16 cellular contexts compared by ENCODE assay signal in genomic region chr9:130873966-130874365, GRCh38. TPM values are rescaled to one million over a fixed set of nuclear protein-coding genes. Genes with fewer than 3 reads are reported as not detected.
DNase-seq lines count a peak whose midpoint lies in the region; ATAC-seq and TF ChIP-seq lines count a peak whose summit lies in the region.
"Had no signal": no experiment of that assay in that cellular context is flagged by ENCODE, and none has a peak within 500 bp of the region (broad histone marks: within the 10 kb centered on the region; RNA-seq: fewer than 3 reads in every experiment).

No MANE protein-coding gene starts in this region.

- no peaks in the 10 kb centered on the region for H3K4me1 Mint-ChIP-seq in activated CD8-positive, alpha-beta T cell treated with anti-CD3 and anti-CD28 coated beads for 36 hours (ENCODE audit: low read depth)

- DNase-seq in heart left ventricle (no peak), Right ventricle myocardium superior (no peak), sigmoid colon (no peak), H4 (ENCODE audit: low spot score) (no peak), lower leg skin (ENCODE audit: low spot score in 2 of 2) (no peak), erythroblast (lab: John Stamatoyannopoulos, UW) (no peak)
- DNase-seq in activated CD8-positive, alpha-beta T cell treated with anti-CD3 and anti-CD28 coated beads for 36 hours = no peak
- DNase-seq: COR-L47, DMS153, EL, KG1, NCI-H1092, NCI-H1694, NCI-H69 had no signal

- intact Hi-C loops in heart left ventricle (cut with DNase I) (loop anchor here in 5 of 10 donors (1.0 to 5.0 kb wide), 4 partner anchors 54 to 123 kb away; no protein-coding TSS in a partner anchor), Right ventricle myocardium superior (cut with DNase I) (loop anchor here (5.0 kb wide), 1 partner anchor 58 kb away; no protein-coding TSS in a partner anchor), sigmoid colon (cut with DNase I) (no loop called here), lower leg skin (cut with DNase I; ENCODE audit: low total_unique reads) (loop anchor here (10.0 kb wide), 1 partner anchor 61 kb away; the partner anchor contains the start of gene FIBCD1)
- intact Hi-C loops in activated CD8-positive, alpha-beta T cell treated with anti-CD3 and anti-CD28 coated beads for 36 hours (cut with micrococcal nuclease) = no loop called here

- no peak overlapping the region for H3K27ac Mint-ChIP-seq in activated CD8-positive, alpha-beta T cell treated with anti-CD3 and anti-CD28 coated beads for 36 hours

- TF ChIP-seq POLR2A in heart left ventricle (IDR thresholded peaks at IDR 0.05) (no peak), gastroesophageal sphincter (IDR thresholded peaks at IDR 0.05) (no peak), sigmoid colon (IDR thresholded peaks at IDR 0.05) (no peak), lower leg skin (IDR thresholded peaks at IDR 0.05) (no peak), erythroblast (IDR thresholded peaks at IDR 0.05; ENCODE audit: low read length) (no peak)

- TF ChIP-seq EP300 in gastroesophageal sphincter (IDR thresholded peaks at IDR 0.05) (no peak), sigmoid colon (IDR thresholded peaks at IDR 0.05) (no peak)

- CTCF ChIA-PET in activated CD8-positive, alpha-beta T cell treated with anti-CD3 and anti-CD28 coated beads for 36 hours (lab: Charles Lee) = no interaction called here

- H3K4me3 ChIP-seq in heart left ventricle (no peak overlapping the region), gastroesophageal sphincter (no peak overlapping the region), sigmoid colon (no peak overlapping the region), lower leg skin (ENCODE audit: low read depth, poor library complexity, severe bottlenecking) (no peak overlapping the region)

- H3K36me3 ChIP-seq in heart left ventricle = peaks cover 0 to 99% (median 74%) of the 10 kb centered on the region in 9 donors
- peaks cover 0 to 84% of the 10 kb centered on the region in 2 donors for H3K36me3 ChIP-seq in gastroesophageal sphincter
- peaks cover 31 to 97% (median 54%) of the 10 kb centered on the region in 4 donors for H3K36me3 ChIP-seq in sigmoid colon

- peaks cover 14% of the 10 kb centered on the region for H3K36me3 Mint-ChIP-seq in activated CD8-positive, alpha-beta T cell treated with anti-CD3 and anti-CD28 coated beads for 36 hours (ENCODE audit: low read depth)

- no peak overlapping the region for H3K4me3 Mint-ChIP-seq in activated CD8-positive, alpha-beta T cell treated with anti-CD3 and anti-CD28 coated beads for 36 hours

- POLR2A ChIA-PET in activated CD8-positive, alpha-beta T cell treated with anti-CD3 and anti-CD28 coated beads for 36 hours (lab: Charles Lee) = no interaction called here

- H3K4me1 ChIP-seq in heart left ventricle (peaks cover 3 to 52% (median 39%) of the 10 kb centered on the region in 12 donors), gastroesophageal sphincter (peaks cover 5 to 70% (median 18%) of the 10 kb centered on the region in 3 donors), sigmoid colon (peaks cover 0 to 53% (median 47%) of the 10 kb centered on the region in 4 donors)

- H3K27ac ChIP-seq in heart left ventricle (peak overlapping the region in 11 of 12 donors; percentile 58 to 87 (median 69)), gastroesophageal sphincter (peak overlapping the region; percentile 63 to 80 (median 72)), sigmoid colon (peak overlapping the region; percentile 59 to 73 (median 68))

- H3K27me3 ChIP-seq in heart left ventricle = no peaks in the 10 kb centered on the region
- no peaks in the 10 kb centered on the region for H3K27me3 ChIP-seq in gastroesophageal sphincter
- no peaks in the 10 kb centered on the region for H3K27me3 ChIP-seq in sigmoid colon

- H3K9me3 ChIP-seq in heart left ventricle = no peaks in the 10 kb centered on the region
- no peaks in the 10 kb centered on the region for H3K9me3 ChIP-seq in gastroesophageal sphincter
- no peaks in the 10 kb centered on the region for H3K9me3 ChIP-seq in sigmoid colon

- TF ChIP-seq CTCF in heart left ventricle (IDR thresholded peaks at IDR 0.05) (no peak), gastroesophageal sphincter (IDR thresholded peaks at IDR 0.05) (no peak), sigmoid colon (IDR thresholded peaks at IDR 0.05) (no peak), lower leg skin (IDR thresholded peaks at IDR 0.05) (no peak)
- no peak for TF ChIP-seq CTCF in activated CD8-positive, alpha-beta T cell treated with anti-CD3 and anti-CD28 coated beads for 36 hours (IDR thresholded peaks at IDR 0.05)

- no peak for ATAC-seq in heart left ventricle
- no peak for ATAC-seq in Right ventricle myocardium superior (ENCODE audit: poor library complexity)
- no peak for ATAC-seq in gastroesophageal sphincter
- no peak for ATAC-seq in activated CD8-positive, alpha-beta T cell treated with anti-CD3 and anti-CD28 coated beads for 36 hours

- WGBS in heart left ventricle, 4 donors = 85 to 91% (median 88%) methylated on average over 8 of the region's 8 CpGs
- 79 to 90% methylated on average over 4 to 7 of the region's 8 CpGs for WGBS in gastroesophageal sphincter (ENCODE audit: low coverage in 1 of 2), 2 donors
- 83 to 92% methylated on average over 8 of the region's 8 CpGs for WGBS in sigmoid colon, 2 donors
- 89 to 91% methylated on average over 8 of the region's 8 CpGs for WGBS in lower leg skin, 2 donors

- no peaks in the 10 kb centered on the region for H3K27me3 Mint-ChIP-seq in activated CD8-positive, alpha-beta T cell treated with anti-CD3 and anti-CD28 coated beads for 36 hours

- no peaks in the 10 kb centered on the region for H3K9me3 Mint-ChIP-seq in activated CD8-positive, alpha-beta T cell treated with anti-CD3 and anti-CD28 coated beads for 36 hours

RNA-seq across cellular contexts. Expression of gene QRFP, which starts 22.6 kb away (rescaled TPM):
- not detected for total RNA-seq in heart left ventricle
- polyA plus RNA-seq in heart left ventricle = not detected
- not detected for total RNA-seq in Right ventricle myocardium superior
- not detected for total RNA-seq in gastroesophageal sphincter
- not detected for total RNA-seq in sigmoid colon
- polyA plus RNA-seq in sigmoid colon = under 1 TPM in 1 of 3 donors, not detected in 2; 0.20 TPM
- total RNA-seq in H4 (2014; rRNA removed; shearing (Covaris generic)) = not detected in 2 replicates
- not detected for total RNA-seq in lower leg skin
- not detected for total RNA-seq in activated CD8-positive, alpha-beta T cell treated with anti-CD3 and anti-CD28 coated beads for 36 hours
- total RNA-seq: MCF 10A had no signal

RNA-seq across cellular contexts. Expression of gene ABL1, which starts 38.9 kb away (rescaled TPM):
- total RNA-seq in heart left ventricle (10 to 100 TPM; 27.2 to 49.8 (median 34.1) TPM), Right ventricle myocardium superior (31.5 TPM), gastroesophageal sphincter (100 to 1,000 TPM in 3 of 4 donors, 10 to 100 TPM in 1; 81.4 to 147 (median 125) TPM), sigmoid colon (100 to 1,000 TPM in 2 of 4 donors, 10 to 100 TPM in 2; 69.6 to 127 (median 101) TPM), lower leg skin (10 to 100 TPM; 21.2 to 47.2 (median 34.3) TPM)
- polyA plus RNA-seq in heart left ventricle (10 to 100 TPM; 13.2 to 29.7 TPM), sigmoid colon (10 to 100 TPM; 24.5 to 50.0 (median 31.8) TPM)
- total RNA-seq in H4 (2014; rRNA removed; shearing (Covaris generic)) = 18.5 and 20.0 TPM in 2 replicates
- total RNA-seq in activated CD8-positive, alpha-beta T cell treated with anti-CD3 and anti-CD28 coated beads for 36 hours = 10 to 100 TPM; 30.2 to 33.0 TPM

Comparison
In these comparisons a context has a peak if more than half of its experiments do, and no peak if none do; other contexts are left out.
1. intact Hi-C loops: an anchor here in Right ventricle myocardium superior (5.0 kb wide) and lower leg skin (10.0 kb wide); none called in sigmoid colon and activated CD8-positive, alpha-beta T cell treated with anti-CD3 and anti-CD28 coated beads for 36 hours.